Comparison of ENCODE assay signal across 15 cellular contexts in genomic region chr15:95300958-95301357, GRCh38.
DNase-seq lines count a peak whose midpoint lies in the region; ATAC-seq and TF ChIP-seq lines count a peak whose summit lies in the region.
"Had no signal": no experiment of that assay in that cellular context is flagged by ENCODE, and none has a peak within 500 bp of the region (broad histone marks: within the 10 kb centered on the region; RNA-seq: fewer than 3 reads in every experiment).

No MANE protein-coding gene starts in this region.

- no peak overlapping the region for H3K4me3 Mint-ChIP-seq in activated T-helper 17 cell treated with anti-CD3 and anti-CD28 coated beads, Interleukin-2, amount 50 U/mL, for 72 hours
- H3K4me3 Mint-ChIP-seq: activated naive CD8-positive, alpha-beta T cell treated with anti-CD3 and anti-CD28 coated beads, Interleukin-2, amount 50 U/mL, for 24 hours had no signal

- no peak overlapping the region for H3K4me2 ChIP-seq in fibroblast of lung (ENCODE audit: extremely low read depth, insufficient read depth, low read length)

- no peaks in the 10 kb centered on the region for H3K27me3 ChIP-seq in Panc1 (ENCODE audit: control insufficient read depth, insufficient read depth, low read length)
- H3K27me3 ChIP-seq in fibroblast of lung (ENCODE audit: control insufficient read depth, insufficient read depth, low read length) = no peaks in the 10 kb centered on the region
- H3K27me3 ChIP-seq in ovary = no peaks in the 10 kb centered on the region
- H3K27me3 ChIP-seq: colonic mucosa had no signal

- H3K9me3 ChIP-seq in Panc1 (ENCODE audit: control insufficient read depth, insufficient read depth, low read depth, low read length) (no peaks in the 10 kb centered on the region), fibroblast of lung (ENCODE audit: control insufficient read depth, insufficient read depth, low read depth, low read length) (no peaks in the 10 kb centered on the region), ovary (no peaks in the 10 kb centered on the region)
- H3K9me3 ChIP-seq: colonic mucosa had no signal

- in situ Hi-C loops in Panc1 (cut with HindIII; ENCODE audit: low pct_unique_long_range_greater_than_20kb, low sequenced_read_pairs) = no loop called here

- H4K20me1 ChIP-seq in fibroblast of lung (ENCODE audit: control insufficient read depth, extremely low read depth, insufficient read depth, low read length) = no peaks in the 10 kb centered on the region

- no peaks in the 10 kb centered on the region for H3K9me3 Mint-ChIP-seq in activated T-helper 17 cell treated with anti-CD3 and anti-CD28 coated beads, Interleukin-2, amount 50 U/mL, for 72 hours
- H3K9me3 Mint-ChIP-seq: activated naive CD8-positive, alpha-beta T cell treated with anti-CD3 and anti-CD28 coated beads, Interleukin-2, amount 50 U/mL, for 24 hours had no signal

- ATAC-seq in Panc1 = peak; percentile 83
- ATAC-seq in activated T-helper 17 cell treated with anti-CD3 and anti-CD28 coated beads, Interleukin-2, amount 50 U/mL, for 72 hours (replicated peaks) = no peak
- ATAC-seq: activated naive CD8-positive, alpha-beta T cell treated with anti-CD3 and anti-CD28 coated beads, Interleukin-2, amount 50 U/mL, for 24 hours had no signal

- H3K36me3 Mint-ChIP-seq in activated T-helper 17 cell treated with anti-CD3 and anti-CD28 coated beads, Interleukin-2, amount 50 U/mL, for 72 hours (ENCODE audit: low read depth) = no peaks in the 10 kb centered on the region

- no peak overlapping the region for H3K27ac Mint-ChIP-seq in activated T-helper 17 cell treated with anti-CD3 and anti-CD28 coated beads, Interleukin-2, amount 50 U/mL, for 72 hours
- H3K27ac Mint-ChIP-seq: activated naive CD8-positive, alpha-beta T cell treated with anti-CD3 and anti-CD28 coated beads, Interleukin-2, amount 50 U/mL, for 24 hours had no signal

- no peak for TF ChIP-seq CTCF in GM12865 (IDR thresholded peaks at IDR 0.05; ENCODE audit: insufficient read depth, low read depth, low read length, missing control alignments)
- no peak for TF ChIP-seq CTCF in Panc1 (IDR thresholded peaks at IDR 0.05)
- TF ChIP-seq CTCF in fibroblast of lung (conservative IDR thresholded peaks at IDR 0.05 in 1 of 2, IDR thresholded peaks at IDR 0.05 in 1 of 2; ENCODE audit: low read depth in 1 of 2, low read length in 2 of 2) = no peak
- TF ChIP-seq CTCF in ovary (IDR thresholded peaks at IDR 0.05) = no peak

- H3K27ac ChIP-seq in Panc1 (ENCODE audit: low read length) (no peak overlapping the region), fibroblast of lung (ENCODE audit: insufficient read depth, low read length) (no peak overlapping the region), ovary (peak overlapping the region in 1 of 2 donors; percentile 7)
- H3K27ac ChIP-seq: C4-2B, colonic mucosa, RWPE1 had no signal

- peak overlapping the region; percentile 13 for H2AFZ ChIP-seq in fibroblast of lung (ENCODE audit: low read length)

- no peaks in the 10 kb centered on the region for H3K79me2 ChIP-seq in fibroblast of lung (ENCODE audit: control insufficient read depth, insufficient read depth, low read length)

- TF ChIP-seq EP300 in ovary (IDR thresholded peaks at IDR 0.05) = no peak

- TF ChIP-seq POLR2A in ovary (IDR thresholded peaks at IDR 0.05) = no peak

- no peaks in the 10 kb centered on the region for H3K36me3 ChIP-seq in Panc1 (ENCODE audit: control insufficient read depth, insufficient read depth, low read length)
- H3K36me3 ChIP-seq in fibroblast of lung (ENCODE audit: control insufficient read depth, insufficient read depth, low read length) = no peaks in the 10 kb centered on the region
- H3K36me3 ChIP-seq in ovary = no peaks in the 10 kb centered on the region
- H3K36me3 ChIP-seq: colonic mucosa had no signal

- CTCF ChIA-PET in Panc1 (lab: Charles Lee) = no interaction called here

- no peak overlapping the region for H3K9ac ChIP-seq in fibroblast of lung (ENCODE audit: insufficient read depth, low read length)

- intact Hi-C loops in Panc1 (cut with micrococcal nuclease; ENCODE audit: unreplicated experiment) = no loop called here
- intact Hi-C loops in ovary (cut with DNase I) = no loop called here

- H3K4me3 ChIP-seq in GM12865 (ENCODE audit: low read depth, low read length) = no peak overlapping the region
- no peak overlapping the region for H3K4me3 ChIP-seq in Panc1 (ENCODE audit: low read depth in 2 of 2, low read length in 2 of 2)
- H3K4me3 ChIP-seq in fibroblast of lung (replicated peaks in 1 of 4; ENCODE audit: control extremely low read depth in 1 of 4, insufficient read depth in 1 of 4, low read depth in 3 of 4, low read length in 4 of 4) = no peak overlapping the region
- no peak overlapping the region for H3K4me3 ChIP-seq in ovary
- H3K4me3 ChIP-seq: colonic mucosa had no signal

- POLR2A ChIA-PET in Panc1 (lab: Charles Lee) = no interaction called here

- DNase-seq in GM12865 (ENCODE audit: low read depth) (peak; percentile 20), Panc1 (ENCODE audit: low read depth, low spot score) (no peak), fibroblast of lung (ENCODE audit: low read depth in 2 of 2) (peak in 1 of 2 donors; percentile 80), pulmonary artery endothelial cell (ENCODE audit: low read depth, low spot score) (peak; percentile 98), ovary (no peak), Kasumi-1 (lab: John Stamatoyannopoulos, UW) (no peak)
- no peak for DNase-seq in stimulated activated CD4-positive, alpha-beta T cell treated with anti-CD3 and anti-CD28 coated beads, Interleukin-4, amount 100 ng/mL, for 1 hour
- DNase-seq: activated CD4-positive, alpha-beta T cell treated with anti-CD3 and anti-CD28 coated beads for 4 hours; activated naive CD8-positive, alpha-beta T cell treated with anti-CD3 and anti-CD28 coated beads, Interleukin-2, amount 50 U/mL, for 24 hours; colonic mucosa; DMS53; NCI-H2029 had no signal

- peaks cover 13% of the 10 kb centered on the region for H3K27me3 Mint-ChIP-seq in activated T-helper 17 cell treated with anti-CD3 and anti-CD28 coated beads, Interleukin-2, amount 50 U/mL, for 72 hours

- no peaks in the 10 kb centered on the region for H3K4me1 ChIP-seq in Panc1 (ENCODE audit: control insufficient read depth, insufficient read depth, low read length)
- H3K4me1 ChIP-seq in fibroblast of lung (ENCODE audit: control insufficient read depth, extremely low read depth, insufficient read depth, low read length) = peaks cover 7% of the 10 kb centered on the region
- peaks cover 11% of the 10 kb centered on the region for H3K4me1 ChIP-seq in ovary (ENCODE audit: insufficient read depth)
- H3K4me1 ChIP-seq: colonic mucosa had no signal

- WGBS in ovary, 3 donors = 34 to 49% (median 39%) methylated on average over 4 of the region's 4 CpGs

- BruUV-seq in Panc1 (replicated peaks; lab: Mats Ljungman, UMichigan) = no TSS peak

- H3K4me1 Mint-ChIP-seq in activated T-helper 17 cell treated with anti-CD3 and anti-CD28 coated beads, Interleukin-2, amount 50 U/mL, for 72 hours = no peaks in the 10 kb centered on the region

Comparison
In these comparisons a context has a peak if more than half of its experiments do, and no peak if none do; other contexts are left out.
1. DNase-seq: peak in GM12865 (single experiment) and pulmonary artery endothelial cell (single experiment); none in Panc1 (single experiment), ovary (0 of 5), Kasumi-1 (0 of 2) and stimulated activated CD4-positive, alpha-beta T cell treated with anti-CD3 and anti-CD28 coated beads, Interleukin-4, amount 100 ng/mL, for 1 hour (single experiment).